8 cellular contexts compared by ENCODE assay signal in genomic region chr16:14629919-14630619, GRCh38. TPM values are rescaled to one million over a fixed set of nuclear protein-coding genes. Genes with fewer than 3 reads are reported as not detected.
A peak's percentile ranks its signal among the peaks of the same experiment; 100 is the strongest.
DNase-seq lines count a peak whose midpoint lies in the region; ATAC-seq and TF ChIP-seq lines count a peak whose summit lies in the region.

Gene PARN (minus strand): TSS chr16:14630260. CDS start chr16:14630125, 135 bp downstream.

- H3K9ac ChIP-seq in OCI-LY1 (ENCODE audit: low read length), result peak within 1 kb of the TSS; percentile 84

- H3K36me3 ChIP-seq in OCI-LY1 (ENCODE audit: insufficient read depth, low read length) (peaks cover 48% of the 10 kb centered on the region), mesodermal cell (ENCODE audit: control insufficient read depth, insufficient read depth, low read length) (peaks cover 38% of the 10 kb centered on the region)

- H3K9me2 ChIP-seq in OCI-LY1 (ENCODE audit: low read depth, low read length), result no peaks in the 10 kb centered on the region

- H3K27ac ChIP-seq in OCI-LY1 (ENCODE audit: low read depth, low read length, poor library complexity, severe bottlenecking), result peak within 1 kb of the TSS; percentile 80
- peak within 1 kb of the TSS; percentile 93 for H3K27ac ChIP-seq in mesodermal cell (ENCODE audit: low read depth, low read length, severe bottlenecking)

- no peaks in the 10 kb centered on the region for H3K27me3 ChIP-seq in OCI-LY1 (ENCODE audit: insufficient read depth, low read length)

- in situ Hi-C loops in endometrial microvascular endothelial cells (cut with HindIII; ENCODE audit: inconsistent ontology term, low pct_unique_long_range_greater_than_20kb, low sequenced_read_pairs), result no loop called here

- peaks cover 38% of the 10 kb centered on the region for H3K79me2 ChIP-seq in OCI-LY1 (ENCODE audit: insufficient read depth, low read length)

- peak; percentile 46 for ATAC-seq in GM21423 (IDR thresholded peaks at IDR 0.05; ENCODE audit: unreplicated experiment)

- H3K4me2 ChIP-seq in OCI-LY1 (ENCODE audit: low read length), result peak within 1 kb of the TSS; percentile 96

- no peaks in the 10 kb centered on the region; the same call in 1 of the 2 replicates for H3F3A ChIP-seq in OCI-LY1 (ENCODE audit: insufficient read depth, low read length)

- H4K20me1 ChIP-seq in OCI-LY1 (ENCODE audit: insufficient read depth, low read length), result no peaks in the 10 kb centered on the region

- WGBS in mesodermal cell (ENCODE audit: insufficient coverage in 2 of 2), 2 experiments, result 2 to 4% methylated on average over 24 to 51 of the region's 51 CpGs

- no peaks in the 10 kb centered on the region for H3K9me3 ChIP-seq in OCI-LY1 (ENCODE audit: low read length)
- H3K9me3 ChIP-seq in mesodermal cell (ENCODE audit: control insufficient read depth, low read length), result no peaks in the 10 kb centered on the region

- TF ChIP-seq CTCF in OCI-LY1 (IDR thresholded peaks at IDR 0.05; ENCODE audit: low read length), result no peak

- no peak within 1 kb of the TSS for H2AFZ ChIP-seq in OCI-LY1 (ENCODE audit: low read length)

- peak; percentile 98 for DNase-seq in COR-L47 (lab: John Stamatoyannopoulos, UW)
- DNase-seq in HuH-7 (ENCODE audit: low spot score), result peak; percentile 86
- peak; percentile 98 for DNase-seq in activated CD8-positive, alpha-beta memory T cell treated with anti-CD3 and anti-CD28 coated beads, Interleukin-2, amount 50 U/mL, for 4 hours
- peak; percentile 98 for DNase-seq in stimulated activated CD8-positive, alpha-beta memory T cell treated with anti-CD3 and anti-CD28 coated beads, Interleukin-15, amount 100 ng/mL, for 24 hours (ENCODE audit: low read depth)

- peak within 1 kb of the TSS; percentile 81 for H3K4me3 ChIP-seq in OCI-LY1 (ENCODE audit: low read depth, low read length, poor library complexity, severe bottlenecking)
- H3K4me3 ChIP-seq in mesodermal cell (ENCODE audit: extremely low read depth, insufficient read depth, low read length, poor library complexity, severe bottlenecking), result peak within 1 kb of the TSS; percentile 78

- H3K4me1 ChIP-seq in OCI-LY1 (ENCODE audit: insufficient read depth, low read length, severe bottlenecking) (peaks cover 40% of the 10 kb centered on the region), mesodermal cell (ENCODE audit: control insufficient read depth, insufficient read depth, low read length, poor library complexity, severe bottlenecking) (peaks cover 13% of the 10 kb centered on the region)

RNA-seq across cellular contexts. Expression of gene PARN, which starts in this region (rescaled TPM):
- total RNA-seq in endometrial microvascular endothelial cells (ENCODE audit: inconsistent ontology term), result 38.8 TPM
- polyA plus RNA-seq in mesodermal cell (2013, experiment 1 of 2), result 22.9 TPM
- 26.1 TPM for polyA plus RNA-seq in mesodermal cell (2013, experiment 2 of 2)

Comparison
In these comparisons a context has a peak if more than half of its experiments do, and no peak if none do; other contexts are left out.
1. Peak in every context shown above with its lines: DNase-seq, ATAC-seq, H3K4me3 ChIP-seq and H3K27ac ChIP-seq.